In the genomic region with DNA sequence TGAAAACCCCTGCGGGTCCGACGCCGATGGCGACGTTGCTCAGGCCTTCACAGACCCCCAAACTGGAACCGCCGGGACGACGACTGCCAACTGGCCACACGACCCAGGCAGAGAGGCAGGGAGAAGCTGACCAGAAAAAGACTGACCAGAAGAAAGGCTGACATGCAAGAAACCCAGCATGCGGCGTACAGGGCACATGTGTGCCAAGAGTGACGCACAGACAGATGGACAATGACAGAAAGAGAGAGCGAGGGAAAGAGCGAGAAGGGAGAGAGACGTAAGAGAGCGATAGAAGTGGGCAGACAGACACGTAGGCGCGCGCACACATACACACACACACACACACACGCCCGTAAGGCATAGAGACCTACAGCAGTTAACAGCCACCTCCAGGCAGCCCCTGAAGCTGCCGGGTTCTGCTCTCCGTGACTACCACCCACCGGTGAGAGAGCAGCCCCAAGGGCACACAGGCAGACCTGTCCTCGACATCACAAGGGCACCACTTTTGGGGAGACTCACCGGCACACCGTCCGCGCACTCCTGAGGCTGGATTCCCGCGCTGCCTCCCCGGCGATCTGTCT, we compare ENCODE assay signal across 10 cellular contexts.
DNase-seq lines count a peak whose midpoint lies in the region; ATAC-seq and TF ChIP-seq lines count a peak whose summit lies in the region.
"Had no signal": no experiment of that assay in that cellular context is flagged by ENCODE, and none has a peak within 500 bp of the region (broad histone marks: within the 10 kb centered on the region; RNA-seq: fewer than 3 reads in every experiment).

No MANE protein-coding gene starts in this region.

- peaks cover 4% of the 10 kb centered on the region for H3K9me3 Mint-ChIP-seq in activated naive CD8-positive, alpha-beta T cell treated with anti-CD3 and anti-CD28 coated beads for 36 hours

- peak overlapping the region; percentile 78 for H3K4me3 Mint-ChIP-seq in activated naive CD8-positive, alpha-beta T cell treated with anti-CD3 and anti-CD28 coated beads for 36 hours
- H3K4me3 Mint-ChIP-seq in T-helper 17 cell, result no peak overlapping the region

- 75% methylated on average over 36 of the region's 36 CpGs for WGBS in prostate gland

- TF ChIP-seq POLR2A in prostate gland (IDR thresholded peaks at IDR 0.05), result no peak

- DNase-seq in AG10803 (ENCODE audit: low read depth), result no peak
- DNase-seq in activated naive CD8-positive, alpha-beta T cell treated with anti-CD3 and anti-CD28 coated beads for 36 hours, result no peak
- DNase-seq in left ventricle myocardium superior, result peak; percentile 36
- DNase-seq in prostate gland (ENCODE audit: low spot score), result no peak
- DNase-seq in T-helper 17 cell, result no peak
- DNase-seq in A673 (ENCODE audit: low spot score), result no peak
- DNase-seq in caudate nucleus (lab: John Stamatoyannopoulos, UW), result no peak
- DNase-seq: Caco-2, NCI-H510A had no signal

- intact Hi-C loops in left ventricle myocardium superior (cut with micrococcal nuclease), result no loop called here
- intact Hi-C loops in prostate gland (cut with DNase I), result no loop called here
- intact Hi-C loops in A673 (cut with micrococcal nuclease; ENCODE audit: unreplicated experiment), result no loop called here

- H3K9me3 ChIP-seq in prostate gland, result no peaks in the 10 kb centered on the region
- H3K9me3 ChIP-seq in T-helper 17 cell (ENCODE audit: control insufficient read depth, low read length, poor library complexity, severe bottlenecking), result no peaks in the 10 kb centered on the region
- H3K9me3 ChIP-seq in A673 (ENCODE audit: low read depth, low read length, poor library complexity, severe bottlenecking), result no peaks in the 10 kb centered on the region

- BruUV-seq in A673 (replicated peaks; lab: Mats Ljungman, UMichigan), result no TSS peak

- no peaks in the 10 kb centered on the region for H3K4me1 ChIP-seq in prostate gland (replicated peaks)
- H3K4me1 ChIP-seq in A673 (ENCODE audit: insufficient read depth, low read length, poor library complexity, severe bottlenecking), result no peaks in the 10 kb centered on the region
- H3K4me1 ChIP-seq: Caco-2 had no signal

- POLR2A ChIA-PET in A673 (lab: Charles Lee; ENCODE audit: low non-redundant PET), result no interaction called here

- no peak overlapping the region for H3K27ac ChIP-seq in prostate gland
- H3K27ac ChIP-seq in A673 (ENCODE audit: low read depth, low read length, poor library complexity, severe bottlenecking), result no peak overlapping the region
- H3K27ac ChIP-seq in caudate nucleus (ENCODE audit: low read depth, low read length), result no peak overlapping the region

- ATAC-seq in left ventricle myocardium superior, result peak; percentile 74
- no peak for ATAC-seq in T-helper 17 cell
- no peak for ATAC-seq in GM21526 (IDR thresholded peaks at IDR 0.05; ENCODE audit: low FRiP score, unreplicated experiment)

- H3K27me3 Mint-ChIP-seq in activated naive CD8-positive, alpha-beta T cell treated with anti-CD3 and anti-CD28 coated beads for 36 hours, result peaks cover 14% of the 10 kb centered on the region
- no peaks in the 10 kb centered on the region for H3K27me3 Mint-ChIP-seq in T-helper 17 cell

- H3K4me1 Mint-ChIP-seq in activated naive CD8-positive, alpha-beta T cell treated with anti-CD3 and anti-CD28 coated beads for 36 hours, result peaks cover 6% of the 10 kb centered on the region
- H3K4me1 Mint-ChIP-seq in T-helper 17 cell, result no peaks in the 10 kb centered on the region

- CTCF ChIA-PET in A673 (lab: Charles Lee), result no interaction called here

- no peak for TF ChIP-seq CTCF in AG10803 (conservative IDR thresholded peaks at IDR 0.05; ENCODE audit: low read length)
- TF ChIP-seq CTCF in prostate gland (IDR thresholded peaks at IDR 0.05), result no peak
- TF ChIP-seq CTCF in A673 (conservative IDR thresholded peaks at IDR 0.05; ENCODE audit: low read depth, low read length), result no peak

- H3K27me3 ChIP-seq in prostate gland (replicated peaks; ENCODE audit: insufficient read depth) (no peaks in the 10 kb centered on the region), A673 (replicated peaks; ENCODE audit: insufficient read depth, low read depth, low read length, poor library complexity) (no peaks in the 10 kb centered on the region)

- no peak overlapping the region for H3K27ac Mint-ChIP-seq in activated naive CD8-positive, alpha-beta T cell treated with anti-CD3 and anti-CD28 coated beads for 36 hours
- H3K27ac Mint-ChIP-seq in T-helper 17 cell, result no peak overlapping the region

- no peaks in the 10 kb centered on the region for H3K36me3 ChIP-seq in prostate gland
- no peaks in the 10 kb centered on the region for H3K36me3 ChIP-seq in A673 (ENCODE audit: insufficient read depth, low read length, poor library complexity, severe bottlenecking)

- H3K36me3 Mint-ChIP-seq in activated naive CD8-positive, alpha-beta T cell treated with anti-CD3 and anti-CD28 coated beads for 36 hours, result peaks cover 4% of the 10 kb centered on the region
- peaks cover 4% of the 10 kb centered on the region for H3K36me3 Mint-ChIP-seq in T-helper 17 cell (ENCODE audit: low read depth)

- H3K4me3 ChIP-seq in AG10803 (ENCODE audit: low read length) (peak overlapping the region; percentile 51), prostate gland (peak overlapping the region; percentile 12 to 32), A673 (ENCODE audit: low read depth, low read length, poor library complexity, severe bottlenecking) (no peak overlapping the region)
